24 cellular contexts compared by ENCODE assay signal in genomic region chr3:52434080-52434479, GRCh38. TPM values are rescaled to one million over a fixed set of nuclear protein-coding genes. Genes with fewer than 3 reads are reported as not detected.
A peak's percentile ranks its signal among the peaks of the same experiment; 100 is the strongest.
DNase-seq lines count a peak whose midpoint lies in the region; ATAC-seq, FAIRE-seq and TF ChIP-seq lines count a peak whose summit lies in the region.
"Had no signal": no experiment of that assay in that cellular context is flagged by ENCODE, and none has a peak within 500 bp of the region (broad histone marks: within the 10 kb centered on the region; RNA-seq: fewer than 3 reads in every experiment).

No MANE protein-coding gene starts in this region.

- H3K27me3 ChIP-seq in HepG2 (ENCODE audit: control insufficient read depth in 1 of 2, insufficient read depth in 2 of 2, low read length in 2 of 2), result no peaks in the 10 kb centered on the region
- no peaks in the 10 kb centered on the region for H3K27me3 ChIP-seq in right lobe of liver

- H3K9me3 ChIP-seq in HepG2 (ENCODE audit: low read length) (no peaks in the 10 kb centered on the region), right lobe of liver (no peaks in the 10 kb centered on the region)

- TF ChIP-seq POLR2A in HepG2 (IDR thresholded peaks at IDR 0.05; ENCODE audit: insufficient read depth in 1 of 2, low read depth in 2 of 2, low read length in 2 of 2) (no peak), right lobe of liver (IDR thresholded peaks at IDR 0.05) (no peak)

- CTCF ChIA-PET in HepG2 (lab: Yijun Ruan, JAX; ENCODE audit: low intra/inter-chr PET ratio, low total read pairs), result no interaction called here

- peaks cover 50% of the 10 kb centered on the region for H3K4me1 ChIP-seq in HepG2 (ENCODE audit: insufficient read depth, low read length)
- H3K4me1 ChIP-seq in right lobe of liver, result no peaks in the 10 kb centered on the region

- H3K27me3 Mint-ChIP-seq in glutamatergic neuron (ENCODE audit: unreplicated experiment), result peaks cover 3% of the 10 kb centered on the region
- H3K27me3 Mint-ChIP-seq: activated CD8-positive, alpha-beta memory T cell treated with anti-CD3 and anti-CD28 coated beads, Interleukin-2, amount 10 ng/mL, durations not matched to agents 7 days and 5 days; CD4-positive, alpha-beta memory T cell; central memory CD8-positive, alpha-beta T cell had no signal

- no peak for FAIRE-seq in HepG2 (lab: Jason Lieb, UNC)
- FAIRE-seq: GM12891 had no signal

- no peak overlapping the region for H3K4me2 ChIP-seq in HepG2 (ENCODE audit: low read depth, low read length)

- TF ChIP-seq CTCF in HepG2 (CRISPR knock-in tag; IDR thresholded peaks at IDR 0.05), result no peak
- no peak for TF ChIP-seq CTCF in right lobe of liver (IDR thresholded peaks at IDR 0.05)
- no peak for TF ChIP-seq CTCF in glutamatergic neuron (IDR thresholded peaks at IDR 0.05; ENCODE audit: partially characterized antibody, unreplicated experiment)
- TF ChIP-seq CTCF in omental fat pad (IDR thresholded peaks at IDR 0.05), result no peak

- TF ChIP-seq RAD21 in HepG2 (CRISPR knock-in tag; IDR thresholded peaks at IDR 0.05), result no peak

- H3K27ac Mint-ChIP-seq in glutamatergic neuron (ENCODE audit: unreplicated experiment), result peak overlapping the region; percentile 36
- H3K27ac Mint-ChIP-seq: activated CD8-positive, alpha-beta memory T cell treated with anti-CD3 and anti-CD28 coated beads, Interleukin-2, amount 10 ng/mL, durations not matched to agents 7 days and 5 days; memory B cell; naive B cell had no signal

- peaks cover 20% of the 10 kb centered on the region for H3K4me1 Mint-ChIP-seq in glutamatergic neuron (ENCODE audit: low read depth, unreplicated experiment)
- H3K4me1 Mint-ChIP-seq: naive B cell had no signal

- H3K36me3 Mint-ChIP-seq in glutamatergic neuron (ENCODE audit: unreplicated experiment), result no peaks in the 10 kb centered on the region
- H3K36me3 Mint-ChIP-seq: activated CD8-positive, alpha-beta memory T cell treated with anti-CD3 and anti-CD28 coated beads, Interleukin-2, amount 10 ng/mL, durations not matched to agents 7 days and 5 days; CD4-positive, alpha-beta memory T cell; memory B cell; naive B cell had no signal

- H3K4me3 Mint-ChIP-seq in glutamatergic neuron (ENCODE audit: unreplicated experiment), result peak overlapping the region; percentile 1
- H3K4me3 Mint-ChIP-seq: activated CD8-positive, alpha-beta memory T cell treated with anti-CD3 and anti-CD28 coated beads, Interleukin-2, amount 10 ng/mL, durations not matched to agents 7 days and 5 days; CD4-positive, alpha-beta memory T cell; central memory CD8-positive, alpha-beta T cell; memory B cell; naive B cell had no signal

- intact Hi-C loops in HepG2 (cut with micrococcal nuclease; ENCODE audit: unreplicated experiment), result no loop called here
- intact Hi-C loops in right lobe of liver (cut with DNase I), result no loop called here

- H3K79me2 ChIP-seq in HepG2 (ENCODE audit: insufficient read depth, low read length), result no peaks in the 10 kb centered on the region

- BruUV-seq in HepG2 (replicated peaks; lab: Mats Ljungman, UMichigan), result TSS peak; percentile 41

- no peaks in the 10 kb centered on the region for H3K9me3 Mint-ChIP-seq in glutamatergic neuron (ENCODE audit: unreplicated experiment)
- H3K9me3 Mint-ChIP-seq: CD4-positive, alpha-beta memory T cell; central memory CD8-positive, alpha-beta T cell; memory B cell; naive B cell had no signal

- POLR2A ChIA-PET in HepG2 (lab: Yijun Ruan, JAX), result interaction anchor here (2.8 kb wide), 1 partner anchor 11 kb away, joined by 11 read pairs; the partner anchor contains the start of gene SEMA3G

- no peak overlapping the region for H3K4me3 ChIP-seq in HepG2 (replicated peaks in 1 of 3; ENCODE audit: insufficient read depth in 1 of 3, low read depth in 2 of 3, low read length in 3 of 3)
- H3K4me3 ChIP-seq in right lobe of liver, result no peak overlapping the region

- H4K20me1 ChIP-seq in HepG2 (ENCODE audit: insufficient read depth, low read length), result no peaks in the 10 kb centered on the region

- no peak overlapping the region for H3K27ac ChIP-seq in HepG2 (ENCODE audit: extremely low read length, insufficient read depth, low read length)
- no peak overlapping the region for H3K27ac ChIP-seq in right lobe of liver

- no peak for TF ChIP-seq EP300 in HepG2 (IDR thresholded peaks at IDR 0.05; ENCODE audit: low read depth in 2 of 2, low read length in 2 of 2)
- TF ChIP-seq EP300 in HepG2 (CRISPR knock-in tag; IDR thresholded peaks at IDR 0.05; ENCODE audit: borderline replicate concordance), result no peak

- no peak for DNase-seq in HepG2 (ENCODE audit: low spot score)
- DNase-seq in right lobe of liver, result no peak
- no peak for DNase-seq in glutamatergic neuron
- DNase-seq in omental fat pad (ENCODE audit: low spot score), result peak; percentile 16
- no peak for DNase-seq in NCI-H748 (lab: John Stamatoyannopoulos, UW; ENCODE audit: unreplicated experiment)
- no peak for DNase-seq in NCI-H1694 (lab: John Stamatoyannopoulos, UW)
- DNase-seq: activated CD4-positive, alpha-beta T cell treated with anti-CD3 and anti-CD28 coated beads for 48 hours; activated CD8-positive, alpha-beta memory T cell treated with anti-CD3 and anti-CD28 coated beads, Interleukin-2, amount 10 ng/mL, durations not matched to agents 7 days and 5 days; activated gamma-delta T cell; amniotic stem cell; effector memory CD4-positive, alpha-beta T cell; Kasumi-1; naive B cell; NCI-H1105; NCI-H2107; NCI-H510A; stimulated activated CD8-positive, alpha-beta memory T cell treated with anti-CD3 and anti-CD28 coated beads, Interleukin-4, amount 100 ng/mL, for 48 hours; substantia nigra had no signal

- ATAC-seq in HepG2 (no peak), right lobe of liver (no peak), omental fat pad (ENCODE audit: low FRiP score) (no peak), HG03342 (IDR thresholded peaks at IDR 0.05; ENCODE audit: unreplicated experiment) (no peak), HG02970 (IDR thresholded peaks at IDR 0.05; ENCODE audit: low FRiP score, unreplicated experiment) (no peak)
- ATAC-seq: activated CD8-positive, alpha-beta memory T cell treated with anti-CD3 and anti-CD28 coated beads, Interleukin-2, amount 10 ng/mL, durations not matched to agents 7 days and 5 days had no signal

- in situ Hi-C loops in HepG2 (cut with HindIII; ENCODE audit: extremely low pct_ligation_motif_present, low pct_unique_long_range_greater_than_20kb), result no loop called here

- WGBS in HepG2 (ENCODE audit: low lambda C conversion rate), result 92% methylated on average over 6 of the region's 6 CpGs
- WGBS in right lobe of liver (ENCODE audit: insufficient coverage, low coverage, low lambda C conversion rate, missing lambda C conversion rate), result 88% methylated on average over 6 of the region's 6 CpGs

- no peak overlapping the region for H3K9ac ChIP-seq in HepG2 (ENCODE audit: insufficient read depth, low read depth, low read length)

- peaks cover 2 to 7% of the 10 kb centered on the region in 2 experiments; a peak in 2 of 5 replicates for H3K36me3 ChIP-seq in HepG2 (replicated peaks in 1 of 2; ENCODE audit: control insufficient read depth in 1 of 2, insufficient read depth in 2 of 2, low read length in 2 of 2)
- H3K36me3 ChIP-seq in right lobe of liver, result no peaks in the 10 kb centered on the region

- H2AFZ ChIP-seq in HepG2 (ENCODE audit: low read length), result no peak overlapping the region

RNA-seq across cellular contexts. Expression of gene SEMA3G, which starts 10.8 kb away (rescaled TPM):
- total RNA-seq in HepG2 (2016; rRNA removed; fragmentation: Illumina TruSeq; extraction: Trizol), result 2.0 and 6.1 TPM in 2 replicates
- 0.44 and 0.61 TPM in 2 replicates for total RNA-seq in HepG2 (2016; cell fraction: cytosol; rRNA removed; fragmentation: Illumina TruSeq; extraction: Trizol; ENCODE audit: low read depth)
- 1.9 and 7.2 TPM in 2 replicates for total RNA-seq in HepG2 (2016; cell fraction: insoluble cytoplasmic fraction; rRNA removed; fragmentation: Illumina TruSeq; extraction: Trizol)
- total RNA-seq in HepG2 (2016; cell fraction: membrane; rRNA removed; fragmentation: Illumina TruSeq; extraction: Trizol), result 1.0 and 1.1 TPM in 2 replicates
- total RNA-seq in HepG2 (2016; cell fraction: nucleus; rRNA removed; fragmentation: Illumina TruSeq; extraction: Trizol), result 5.8 and 8.3 TPM in 2 replicates
- polyA plus RNA-seq in HepG2 (2011; rRNA removed), result 8.3 and 13.4 TPM in 2 replicates
- polyA plus RNA-seq in HepG2 (2011; cell fraction: cytosol; rRNA removed), result 8.0 and 10.3 TPM in 2 replicates
- 21.7 and 30.5 TPM in 2 replicates for polyA plus RNA-seq in HepG2 (2011; cell fraction: nucleus; rRNA removed)
- polyA plus RNA-seq in HepG2 (2012), result 14.2 and 15.4 TPM in 2 replicates
- 0.33 and 0.36 TPM in 2 replicates for polyA plus RNA-seq in HepG2 (2016; cell fraction: cytosol; fragmentation: Illumina TruSeq; extraction: Trizol; ENCODE audit: low read depth)
- 1.4 and 2.1 TPM in 2 replicates for polyA plus RNA-seq in HepG2 (2016; cell fraction: insoluble cytoplasmic fraction; fragmentation: Illumina TruSeq; extraction: Trizol; ENCODE audit: low read depth)
- polyA plus RNA-seq in HepG2 (2016; cell fraction: membrane; fragmentation: Illumina TruSeq; extraction: Trizol; ENCODE audit: low read depth), result 0.62 and 0.71 TPM in 2 replicates
- polyA plus RNA-seq in HepG2 (2016; cell fraction: nucleus; fragmentation: Illumina TruSeq; extraction: Trizol; ENCODE audit: insufficient read depth, low read depth), result 8.4 and 8.8 TPM in 2 replicates
- 1.2 and 22.3 TPM in 2 replicates for polyA minus RNA-seq in HepG2 (2011; rRNA and poly(A)+ RNA removed; ENCODE audit: low replicate concordance)
- polyA minus RNA-seq in HepG2 (2011; cell fraction: cytosol; rRNA and poly(A)+ RNA removed), result 6.4 and 10.0 TPM in 2 replicates
- polyA minus RNA-seq in HepG2 (2011; cell fraction: nucleus; rRNA and poly(A)+ RNA removed), result 11.9 and 12.6 TPM in 2 replicates
- 1 to 10 TPM in 2 of 6 experiments, under 1 TPM in 4; 0.60 to 2.8 (median 0.80) TPM for total RNA-seq in right lobe of liver
- total RNA-seq in glutamatergic neuron (ENCODE audit: unreplicated experiment), result 0.59 TPM
- 100 to 1,000 TPM in 3 of 4 donors, 10 to 100 TPM in 1; 21.3 to 200 (median 131) TPM for total RNA-seq in omental fat pad

RNA-seq across cellular contexts. Expression of gene TNNC1, which starts 19.8 kb away (rescaled TPM):
- total RNA-seq in HepG2 (2016; rRNA removed; fragmentation: Illumina TruSeq; extraction: Trizol) (11.8 and 18.7 TPM in 2 replicates), right lobe of liver (10 to 100 TPM in 1 of 6 experiments, 1 to 10 TPM in 3, under 1 TPM in 2; 0.55 to 12.2 (median 1.3) TPM), glutamatergic neuron (ENCODE audit: unreplicated experiment) (2.7 TPM), omental fat pad (1 to 10 TPM in 2 of 4 donors, not detected in 2; 2.4 to 2.5 TPM)
- total RNA-seq in HepG2 (2016; cell fraction: cytosol; rRNA removed; fragmentation: Illumina TruSeq; extraction: Trizol; ENCODE audit: low read depth), result 4.4 and 4.6 TPM in 2 replicates
- 13.2 and 20.1 TPM in 2 replicates for total RNA-seq in HepG2 (2016; cell fraction: insoluble cytoplasmic fraction; rRNA removed; fragmentation: Illumina TruSeq; extraction: Trizol)
- 2.5 and 5.3 TPM in 2 replicates for total RNA-seq in HepG2 (2016; cell fraction: membrane; rRNA removed; fragmentation: Illumina TruSeq; extraction: Trizol)
- 5.4 and 5.7 TPM in 2 replicates for total RNA-seq in HepG2 (2016; cell fraction: nucleus; rRNA removed; fragmentation: Illumina TruSeq; extraction: Trizol)
- 36.4 and 39.5 TPM in 2 replicates for polyA plus RNA-seq in HepG2 (2011; rRNA removed)
- polyA plus RNA-seq in HepG2 (2011; cell fraction: cytosol; rRNA removed), result 53.0 and 54.8 TPM in 2 replicates
- 14.3 and 16.8 TPM in 2 replicates for polyA plus RNA-seq in HepG2 (2011; cell fraction: nucleus; rRNA removed)
- 10.9 and 12.3 TPM in 2 replicates for polyA plus RNA-seq in HepG2 (2012)
- polyA plus RNA-seq in HepG2 (2016; cell fraction: cytosol; fragmentation: Illumina TruSeq; extraction: Trizol; ENCODE audit: low read depth), result 3.3 and 4.0 TPM in 2 replicates
- 17.1 and 18.1 TPM in 2 replicates for polyA plus RNA-seq in HepG2 (2016; cell fraction: insoluble cytoplasmic fraction; fragmentation: Illumina TruSeq; extraction: Trizol; ENCODE audit: low read depth)
- 2.7 and 3.3 TPM in 2 replicates for polyA plus RNA-seq in HepG2 (2016; cell fraction: membrane; fragmentation: Illumina TruSeq; extraction: Trizol; ENCODE audit: low read depth)
- 6.6 and 10.5 TPM in 2 replicates for polyA plus RNA-seq in HepG2 (2016; cell fraction: nucleus; fragmentation: Illumina TruSeq; extraction: Trizol; ENCODE audit: insufficient read depth, low read depth)
- 7.0 and 8.2 TPM in 2 replicates for polyA minus RNA-seq in HepG2 (2011; rRNA and poly(A)+ RNA removed; ENCODE audit: low replicate concordance)
- polyA minus RNA-seq in HepG2 (2011; cell fraction: cytosol; rRNA and poly(A)+ RNA removed), result 4.5 and 5.4 TPM in 2 replicates
- polyA minus RNA-seq in HepG2 (2011; cell fraction: nucleus; rRNA and poly(A)+ RNA removed), result 4.5 and 4.6 TPM in 2 replicates

RNA-seq across cellular contexts. Expression of gene NISCH, which starts 21.3 kb away (rescaled TPM):
- total RNA-seq in HepG2 (2016; rRNA removed; fragmentation: Illumina TruSeq; extraction: Trizol), result 15.3 and 27.0 TPM in 2 replicates
- total RNA-seq in HepG2 (2016; cell fraction: cytosol; rRNA removed; fragmentation: Illumina TruSeq; extraction: Trizol; ENCODE audit: low read depth), result 10.8 and 11.5 TPM in 2 replicates
- total RNA-seq in HepG2 (2016; cell fraction: insoluble cytoplasmic fraction; rRNA removed; fragmentation: Illumina TruSeq; extraction: Trizol), result 10.9 and 25.7 TPM in 2 replicates
- total RNA-seq in HepG2 (2016; cell fraction: membrane; rRNA removed; fragmentation: Illumina TruSeq; extraction: Trizol), result 11.3 and 12.4 TPM in 2 replicates
- total RNA-seq in HepG2 (2016; cell fraction: nucleus; rRNA removed; fragmentation: Illumina TruSeq; extraction: Trizol), result 36.6 and 40.4 TPM in 2 replicates
- polyA plus RNA-seq in HepG2 (2011; rRNA removed), result 47.6 and 63.0 TPM in 2 replicates
- 17.8 and 20.4 TPM in 2 replicates for polyA plus RNA-seq in HepG2 (2011; cell fraction: cytosol; rRNA removed)
- 441 and 512 TPM in 2 replicates for polyA plus RNA-seq in HepG2 (2011; cell fraction: nucleus; rRNA removed)
- polyA plus RNA-seq in HepG2 (2012), result 31.6 and 39.4 TPM in 2 replicates
- polyA plus RNA-seq in HepG2 (2016; cell fraction: cytosol; fragmentation: Illumina TruSeq; extraction: Trizol; ENCODE audit: low read depth), result 3.2 and 3.7 TPM in 2 replicates
- polyA plus RNA-seq in HepG2 (2016; cell fraction: insoluble cytoplasmic fraction; fragmentation: Illumina TruSeq; extraction: Trizol; ENCODE audit: low read depth), result 9.4 and 12.9 TPM in 2 replicates
- polyA plus RNA-seq in HepG2 (2016; cell fraction: membrane; fragmentation: Illumina TruSeq; extraction: Trizol; ENCODE audit: low read depth), result 6.4 and 6.7 TPM in 2 replicates
- polyA plus RNA-seq in HepG2 (2016; cell fraction: nucleus; fragmentation: Illumina TruSeq; extraction: Trizol; ENCODE audit: insufficient read depth, low read depth), result 96.6 and 101 TPM in 2 replicates
- 50.0 and 58.0 TPM in 2 replicates for polyA minus RNA-seq in HepG2 (2011; rRNA and poly(A)+ RNA removed; ENCODE audit: low replicate concordance)
- 15.2 and 15.4 TPM in 2 replicates for polyA minus RNA-seq in HepG2 (2011; cell fraction: cytosol; rRNA and poly(A)+ RNA removed)
- 97.0 and 102 TPM in 2 replicates for polyA minus RNA-seq in HepG2 (2011; cell fraction: nucleus; rRNA and poly(A)+ RNA removed)
- 10 to 100 TPM; 19.7 to 51.9 (median 30.6) TPM for total RNA-seq in right lobe of liver
- total RNA-seq in glutamatergic neuron (ENCODE audit: unreplicated experiment), result 280 TPM
- total RNA-seq in omental fat pad, result 10 to 100 TPM; 59.8 to 82.3 (median 68.5) TPM

RNA-seq across cellular contexts. Expression of gene PHF7, which starts 23.6 kb away (rescaled TPM):
- total RNA-seq in HepG2 (2016; rRNA removed; fragmentation: Illumina TruSeq; extraction: Trizol) (4.5 and 5.2 TPM in 2 replicates), right lobe of liver (1 to 10 TPM; 2.6 to 4.8 (median 4.0) TPM), glutamatergic neuron (ENCODE audit: unreplicated experiment) (8.9 TPM), omental fat pad (10 to 100 TPM in 2 of 4 donors, 1 to 10 TPM in 2; 5.5 to 12.9 (median 9.1) TPM)
- 6.6 and 9.4 TPM in 2 replicates for total RNA-seq in HepG2 (2016; cell fraction: cytosol; rRNA removed; fragmentation: Illumina TruSeq; extraction: Trizol; ENCODE audit: low read depth)
- total RNA-seq in HepG2 (2016; cell fraction: insoluble cytoplasmic fraction; rRNA removed; fragmentation: Illumina TruSeq; extraction: Trizol), result 4.7 TPM in 2 replicates
- 8.8 and 9.5 TPM in 2 replicates for total RNA-seq in HepG2 (2016; cell fraction: membrane; rRNA removed; fragmentation: Illumina TruSeq; extraction: Trizol)
- 5.2 and 5.7 TPM in 2 replicates for total RNA-seq in HepG2 (2016; cell fraction: nucleus; rRNA removed; fragmentation: Illumina TruSeq; extraction: Trizol)
- polyA plus RNA-seq in HepG2 (2011; rRNA removed), result 8.8 and 12.6 TPM in 2 replicates
- 5.8 and 6.9 TPM in 2 replicates for polyA plus RNA-seq in HepG2 (2011; cell fraction: cytosol; rRNA removed)
- polyA plus RNA-seq in HepG2 (2011; cell fraction: nucleus; rRNA removed), result 20.4 and 21.4 TPM in 2 replicates
- polyA plus RNA-seq in HepG2 (2012), result 6.3 and 8.7 TPM in 2 replicates
- polyA plus RNA-seq in HepG2 (2016; cell fraction: cytosol; fragmentation: Illumina TruSeq; extraction: Trizol; ENCODE audit: low read depth), result 4.0 and 5.7 TPM in 2 replicates
- 4.4 and 4.9 TPM in 2 replicates for polyA plus RNA-seq in HepG2 (2016; cell fraction: insoluble cytoplasmic fraction; fragmentation: Illumina TruSeq; extraction: Trizol; ENCODE audit: low read depth)
- 5.7 and 8.0 TPM in 2 replicates for polyA plus RNA-seq in HepG2 (2016; cell fraction: membrane; fragmentation: Illumina TruSeq; extraction: Trizol; ENCODE audit: low read depth)
- polyA plus RNA-seq in HepG2 (2016; cell fraction: nucleus; fragmentation: Illumina TruSeq; extraction: Trizol; ENCODE audit: insufficient read depth, low read depth), result 11.1 and 11.4 TPM in 2 replicates
- polyA minus RNA-seq in HepG2 (2011; rRNA and poly(A)+ RNA removed; ENCODE audit: low replicate concordance), result 6.1 and 6.8 TPM in 2 replicates
- 3.0 and 4.6 TPM in 2 replicates for polyA minus RNA-seq in HepG2 (2011; cell fraction: cytosol; rRNA and poly(A)+ RNA removed)
- polyA minus RNA-seq in HepG2 (2011; cell fraction: nucleus; rRNA and poly(A)+ RNA removed), result 17.4 and 17.6 TPM in 2 replicates

RNA-seq across cellular contexts. Expression of gene BAP1, which starts 24.3 kb away (rescaled TPM):
- total RNA-seq in HepG2 (2016; rRNA removed; fragmentation: Illumina TruSeq; extraction: Trizol) (46.9 and 59.1 TPM in 2 replicates), right lobe of liver (10 to 100 TPM; 33.1 to 46.5 (median 38.7) TPM), glutamatergic neuron (ENCODE audit: unreplicated experiment) (130 TPM), omental fat pad (10 to 100 TPM; 44.6 to 73.0 (median 57.4) TPM)
- 21.1 and 21.7 TPM in 2 replicates for total RNA-seq in HepG2 (2016; cell fraction: cytosol; rRNA removed; fragmentation: Illumina TruSeq; extraction: Trizol; ENCODE audit: low read depth)
- total RNA-seq in HepG2 (2016; cell fraction: insoluble cytoplasmic fraction; rRNA removed; fragmentation: Illumina TruSeq; extraction: Trizol), result 42.9 and 60.4 TPM in 2 replicates
- total RNA-seq in HepG2 (2016; cell fraction: membrane; rRNA removed; fragmentation: Illumina TruSeq; extraction: Trizol), result 58.0 and 59.4 TPM in 2 replicates
- total RNA-seq in HepG2 (2016; cell fraction: nucleus; rRNA removed; fragmentation: Illumina TruSeq; extraction: Trizol), result 36.8 and 40.5 TPM in 2 replicates
- 66.1 and 67.1 TPM in 2 replicates for polyA plus RNA-seq in HepG2 (2011; rRNA removed)
- 48.2 and 60.5 TPM in 2 replicates for polyA plus RNA-seq in HepG2 (2011; cell fraction: cytosol; rRNA removed)
- 163 and 192 TPM in 2 replicates for polyA plus RNA-seq in HepG2 (2011; cell fraction: nucleus; rRNA removed)
- 45.8 and 59.1 TPM in 2 replicates for polyA plus RNA-seq in HepG2 (2012)
- polyA plus RNA-seq in HepG2 (2016; cell fraction: cytosol; fragmentation: Illumina TruSeq; extraction: Trizol; ENCODE audit: low read depth), result 15.5 and 16.5 TPM in 2 replicates
- 43.9 and 49.5 TPM in 2 replicates for polyA plus RNA-seq in HepG2 (2016; cell fraction: insoluble cytoplasmic fraction; fragmentation: Illumina TruSeq; extraction: Trizol; ENCODE audit: low read depth)
- polyA plus RNA-seq in HepG2 (2016; cell fraction: membrane; fragmentation: Illumina TruSeq; extraction: Trizol; ENCODE audit: low read depth), result 45.8 and 47.0 TPM in 2 replicates
- 76.0 and 87.9 TPM in 2 replicates for polyA plus RNA-seq in HepG2 (2016; cell fraction: nucleus; fragmentation: Illumina TruSeq; extraction: Trizol; ENCODE audit: insufficient read depth, low read depth)
- polyA minus RNA-seq in HepG2 (2011; rRNA and poly(A)+ RNA removed; ENCODE audit: low replicate concordance), result 109 and 119 TPM in 2 replicates
- 30.5 and 32.0 TPM in 2 replicates for polyA minus RNA-seq in HepG2 (2011; cell fraction: cytosol; rRNA and poly(A)+ RNA removed)
- polyA minus RNA-seq in HepG2 (2011; cell fraction: nucleus; rRNA and poly(A)+ RNA removed), result 42.9 and 47.1 TPM in 2 replicates
